ENCODE assay signal across 27 cellular contexts in genomic region chr1:164999135-164999534, GRCh38.
"Had no signal": no experiment of that assay in that cellular context is flagged by ENCODE, and none has a peak within 500 bp of the region (broad histone marks: within the 10 kb centered on the region; RNA-seq: fewer than 3 reads in every experiment).

No MANE protein-coding gene starts in this region.

- H3K36me3 ChIP-seq: gastrocnemius medialis, left ventricle myocardium inferior, lower lobe of right lung, pancreas, right lobe of liver, suprapubic skin, thyroid gland had no signal

- DNase-seq: effector CD4-positive, alpha-beta T cell; endodermal cell; gastrocnemius medialis; glutamatergic neuron; immature natural killer cell; kidney; left cardiac atrium; left ventricle myocardium inferior; lower lobe of right lung; mesenchymal stem cell; midbrain; naive B cell; occipital lobe; pancreas; psoas muscle; retina; right lobe of liver; stimulated activated CD4-positive, alpha-beta T cell treated with anti-CD3 and anti-CD28 coated beads, Interleukin-4, amount 100 ng/mL, for 1 hour; stimulated activated CD8-positive, alpha-beta memory T cell treated with anti-CD3 and anti-CD28 coated beads, Interleukin-4, amount 100 ng/mL, for 48 hours; stimulated activated naive CD8-positive, alpha-beta T cell treated with anti-CD3 and anti-CD28 coated beads, Interleukin-15, Interleukin-2, amounts not matched to agents 100 U/mL and 50 U/mL, for 24 hours; thyroid gland had no signal

- ATAC-seq: esophagus mucosa; gastrocnemius medialis; left cardiac atrium; lower lobe of right lung; pancreas; psoas muscle; right lobe of liver; stimulated activated effector memory CD8-positive, alpha-beta T cell treated with anti-CD3 and anti-CD28 coated beads, Interleukin-12 subunit alpha, Interleukin-12 subunit beta, amount 100 ng/mL, for 72 hours; stimulated activated naive CD8-positive, alpha-beta T cell treated with anti-CD3 and anti-CD28 coated beads, Interleukin-15, Interleukin-2, amounts not matched to agents 100 U/mL and 50 U/mL, for 24 hours had no signal

- FAIRE-seq: endothelial cell of umbilical vein, kidney, pancreas, urothelium cell line had no signal

- H3K4me1 ChIP-seq: gastrocnemius medialis, left ventricle myocardium inferior, lower lobe of right lung, pancreas, psoas muscle, right lobe of liver, suprapubic skin, thyroid gland had no signal

- H3K9me3 ChIP-seq: gastrocnemius medialis, lower lobe of right lung, pancreas, right lobe of liver, suprapubic skin, thyroid gland had no signal

- H3K27ac ChIP-seq: coronary artery, gastrocnemius medialis, left ventricle myocardium inferior, lower lobe of right lung, pancreas, psoas muscle, right lobe of liver, suprapubic skin, thyroid gland had no signal

- H3K27me3 ChIP-seq: gastrocnemius medialis, right lobe of liver, thyroid gland had no signal

- H3K4me3 ChIP-seq: coronary artery, gastrocnemius medialis, left ventricle myocardium inferior, lower lobe of right lung, pancreas, psoas muscle, right lobe of liver, suprapubic skin, thyroid gland had no signal
